In the genomic region with DNA sequence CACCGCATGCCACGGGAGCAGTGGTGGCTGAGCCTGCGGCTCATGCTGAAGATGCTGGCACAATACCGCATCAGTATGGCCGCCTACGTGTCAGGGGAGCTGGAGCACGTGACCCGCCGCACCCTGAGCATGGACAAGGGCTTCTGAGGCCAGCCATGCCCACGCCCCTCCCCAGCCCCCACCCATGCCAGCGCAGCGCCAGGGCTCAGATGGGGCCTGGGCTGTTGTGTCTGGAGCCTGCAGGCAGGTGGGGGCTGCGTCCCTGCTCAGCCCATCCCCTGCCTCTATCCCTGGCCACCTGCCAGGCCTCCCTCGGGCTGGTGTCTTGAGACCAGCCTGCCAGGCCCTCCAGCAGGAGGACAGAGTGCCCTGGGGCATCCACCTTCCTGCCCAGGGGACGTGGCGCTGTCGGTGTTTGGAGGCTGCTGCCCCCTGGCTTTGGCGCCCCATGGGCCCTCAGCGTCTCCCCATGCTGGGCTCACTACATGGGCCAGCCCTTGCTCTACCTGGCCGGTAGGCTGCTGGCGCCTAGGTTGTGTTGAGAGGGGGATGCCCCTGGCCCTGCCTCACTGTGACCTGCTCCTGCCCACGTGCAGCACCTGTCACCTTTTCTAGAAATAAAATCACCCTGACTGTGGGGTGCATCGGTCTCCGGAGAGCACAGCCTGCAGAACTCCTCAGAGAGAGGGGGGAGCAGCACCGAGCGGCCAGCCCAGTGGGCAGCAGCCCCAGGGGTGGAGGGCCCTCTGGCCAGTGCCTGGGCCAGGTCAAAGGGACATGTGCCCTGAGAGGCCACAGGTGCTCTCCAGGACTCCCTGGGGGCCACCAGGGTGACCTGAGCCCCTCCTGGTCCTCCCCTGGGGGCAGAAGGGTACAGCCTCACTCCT, we compare ENCODE assay signal across 26 cellular contexts. TPM values are rescaled to one million over a fixed set of nuclear protein-coding genes. Genes with fewer than 3 reads are reported as not detected.
DNase-seq lines count a peak whose midpoint lies in the region; ATAC-seq, FAIRE-seq and TF ChIP-seq lines count a peak whose summit lies in the region.
"Had no signal": no experiment of that assay in that cellular context is flagged by ENCODE, and none has a peak within 500 bp of the region (broad histone marks: within the 10 kb centered on the region; RNA-seq: fewer than 3 reads in every experiment).

No MANE protein-coding gene starts in this region.

- H3K27me3 ChIP-seq in BLaER1 treated with 17β-estradiol and CSF1 and Interleukin-3, amounts not matched to agents 10 nM and 100 nM: no peaks in the 10 kb centered on the region
- H3K27me3 ChIP-seq in GM12878 (replicated peaks in 1 of 2; ENCODE audit: control insufficient read depth in 2 of 2, insufficient read depth in 2 of 2, low read length in 1 of 2): no peaks in the 10 kb centered on the region
- no peaks in the 10 kb centered on the region for H3K27me3 ChIP-seq in small intestine (ENCODE audit: control insufficient read depth in 2 of 2, insufficient read depth in 2 of 2, low read length in 2 of 2)
- H3K27me3 ChIP-seq: suprapubic skin had no signal

- ATAC-seq in GM12878 (no peak), left lobe of liver (no peak)

- FAIRE-seq in GM12878 (lab: Jason Lieb, UNC) (no peak), small intestine (lab: Jason Lieb, UNC) (no peak)

- H3K4me1 ChIP-seq in BLaER1 treated with 17β-estradiol and CSF1 and Interleukin-3, amounts not matched to agents 10 nM and 100 nM: peaks cover 15 to 61% (median 53%) of the 10 kb centered on the region in 10 experiments
- H3K4me1 ChIP-seq in GM12878 (ENCODE audit: control insufficient read depth, insufficient read depth, low read length) (no peaks in the 10 kb centered on the region), small intestine (ENCODE audit: control insufficient read depth in 2 of 2, insufficient read depth in 1 of 2, low read depth in 1 of 2, low read length in 1 of 2) (no peaks in the 10 kb centered on the region)
- H3K4me1 ChIP-seq: left ventricle myocardium inferior, suprapubic skin had no signal

- H3K4me2 ChIP-seq in BLaER1 treated with 17β-estradiol and CSF1 and Interleukin-3, amounts not matched to agents 10 nM and 100 nM: peak overlapping the region in 10 of 11 experiments; percentile 47 to 96 (median 87); a peak in 21 of 22 replicates
- no peak overlapping the region for H3K4me2 ChIP-seq in GM12878 (ENCODE audit: control insufficient read depth, insufficient read depth)
- H3K4me2 ChIP-seq: KMS-11, smooth muscle cell had no signal

- TF ChIP-seq EP300 in GM12878 (IDR thresholded peaks at IDR 0.05; ENCODE audit: borderline replicate concordance in 1 of 2, control insufficient read depth in 1 of 2, low read depth in 2 of 2, low read length in 2 of 2): no peak

- no peaks in the 10 kb centered on the region for H3K9me3 ChIP-seq in BLaER1 treated with 17β-estradiol and CSF1 and Interleukin-3, amounts not matched to agents 10 nM and 100 nM (replicated peaks in 1 of 11)
- H3K9me3 ChIP-seq in GM12878 (replicated peaks; ENCODE audit: control insufficient read depth, insufficient read depth, low read length) (no peaks in the 10 kb centered on the region), small intestine (ENCODE audit: control insufficient read depth, low read depth) (no peaks in the 10 kb centered on the region)
- H3K9me3 ChIP-seq: left ventricle myocardium inferior, suprapubic skin had no signal

- DNase-seq in DMS 273 (lab: John Stamatoyannopoulos, UW; ENCODE audit: unreplicated experiment) (peak; percentile 35), DMS 273 treated with DMSO at 0.1 percent for 48 hours (lab: John Stamatoyannopoulos, UW) (no peak), GM12878 (ENCODE audit: low read depth, low spot score) (no peak), small intestine (no peak), left lobe of liver (ENCODE audit: low spot score) (no peak)
- DNase-seq: activated B cell treated with CpG ODN at 0.5 μM for 24 hours; activated CD4-positive, alpha-beta T cell treated with anti-CD3 and anti-CD28 coated beads, Interleukin-2, amount 50 U/mL, for 48 hours; activated CD8-positive, alpha-beta memory T cell treated with anti-CD3 and anti-CD28 coated beads, Interleukin-2, amount 50 U/mL, for 4 hours; activated naive CD4-positive, alpha-beta T cell treated with anti-CD3 and anti-CD28 coated beads, Interleukin-2, amount 50 U/mL, for 16 hours; DND-41; hypothalamus; left ventricle myocardium inferior; natural killer cell; NCI-H2171 treated with DMSO at 0.1 percent for 48 hours; NCI-H526 treated with DMSO at 0.1 percent for 48 hours; stimulated activated CD4-positive, alpha-beta T cell treated with anti-CD3 and anti-CD28 coated beads, Interleukin-2, amount 100 ng/mL, for 24 hours had no signal

- peak overlapping the region in 8 of 11 experiments; percentile 7 to 65 (median 42); a peak in 10 of 22 replicates for H3K9ac ChIP-seq in BLaER1 treated with 17β-estradiol and CSF1 and Interleukin-3, amounts not matched to agents 10 nM and 100 nM
- H3K9ac ChIP-seq in GM12878 (ENCODE audit: control insufficient read depth, insufficient read depth, low read length): no peak overlapping the region
- H3K9ac ChIP-seq: KMS-11 had no signal

- H3K79me2 ChIP-seq in GM12878 (ENCODE audit: control insufficient read depth, insufficient read depth, low read length): no peaks in the 10 kb centered on the region

- POLR2A ChIA-PET in GM12878 (lab: Charles Lee): no interaction called here

- no peak; a peak in 1 of 6 replicates for TF ChIP-seq CTCF in GM12878 (IDR thresholded peaks at IDR 0.05 in 2 of 3, conservative IDR thresholded peaks at IDR 0.05 in 1 of 3; ENCODE audit: control insufficient read depth in 2 of 3, extremely low read depth in 1 of 3, insufficient read depth in 1 of 3, low read depth in 3 of 3, low read length in 3 of 3)

- BruUV-seq in GM12878 (replicated peaks; lab: Mats Ljungman, UMichigan): no TSS peak

- 78% methylated on average over 26 of the region's 26 CpGs for WGBS in GM12878 (ENCODE audit: insufficient coverage, insufficient replicate concordance, low lambda C conversion rate, missing lambda C conversion rate)
- 83 to 85% (median 83%) methylated on average over 25 to 26 of the region's 26 CpGs for WGBS in small intestine, 3 donors

- CTCF ChIA-PET in GM12878 (lab: Yijun Ruan, JAX): no interaction called here

- RAD21 ChIA-PET in GM12878 (lab: Charles Lee; ENCODE audit: unreplicated experiment): no interaction called here

- SMC1A ChIA-PET in GM12878 (lab: Charles Lee; ENCODE audit: uncharacterized antibody, unreplicated experiment): no interaction called here

- in situ Hi-C loops in GM12878 (cut with MboI): no loop called here

- H2AFZ ChIP-seq in GM12878 (ENCODE audit: control insufficient read depth, low read depth, low read length): no peak overlapping the region

- intact Hi-C loops in GM12878 (cut with micrococcal nuclease; ENCODE audit: unreplicated experiment): no loop called here

- TF ChIP-seq RAD21 in GM12878 (IDR thresholded peaks at IDR 0.05; ENCODE audit: insufficient read depth, low read depth, low read length): no peak

- peak overlapping the region in 3 of 10 experiments; percentile 9 to 36 (median 23); a peak in 2 of 20 replicates for H3K4me3 ChIP-seq in BLaER1 treated with 17β-estradiol and CSF1 and Interleukin-3, amounts not matched to agents 10 nM and 100 nM
- no peak overlapping the region for H3K4me3 ChIP-seq in GM12878
- no peak overlapping the region for H3K4me3 ChIP-seq in small intestine (ENCODE audit: low read depth in 1 of 2, low read length in 2 of 2)
- H3K4me3 ChIP-seq: left ventricle myocardium inferior, smooth muscle cell, suprapubic skin had no signal

- peak overlapping the region in 8 of 11 experiments; percentile 50 to 76 (median 64); a peak in 16 of 22 replicates for H3K27ac ChIP-seq in BLaER1 treated with 17β-estradiol and CSF1 and Interleukin-3, amounts not matched to agents 10 nM and 100 nM
- no peak overlapping the region for H3K27ac ChIP-seq in GM12878 (ENCODE audit: control insufficient read depth, insufficient read depth)
- no peak overlapping the region for H3K27ac ChIP-seq in small intestine (ENCODE audit: low read depth in 1 of 2, low read length in 1 of 2)
- H3K27ac ChIP-seq: 22Rv1, KMS-11, left ventricle myocardium inferior, suprapubic skin had no signal

- H3K36me3 ChIP-seq in BLaER1 treated with 17β-estradiol and CSF1 and Interleukin-3, amounts not matched to agents 10 nM and 100 nM: peaks cover 48 to 67% (median 57%) of the 10 kb centered on the region in 11 experiments
- H3K36me3 ChIP-seq in GM12878 (ENCODE audit: control insufficient read depth in 2 of 2, insufficient read depth in 2 of 2, low read length in 1 of 2): peaks cover 2 to 15% of the 10 kb centered on the region in 2 experiments; a peak in 3 of 4 replicates
- H3K36me3 ChIP-seq in small intestine (ENCODE audit: control insufficient read depth in 2 of 2, insufficient read depth in 2 of 2, low read length in 2 of 2): peaks cover 8 to 14% of the 10 kb centered on the region in 2 donors

- H4K20me1 ChIP-seq in BLaER1 treated with 17β-estradiol and CSF1 and Interleukin-3, amounts not matched to agents 10 nM and 100 nM: peaks cover 44 to 100% (median 80%) of the 10 kb centered on the region in 11 experiments
- no peaks in the 10 kb centered on the region for H4K20me1 ChIP-seq in GM12878 (ENCODE audit: control insufficient read depth, insufficient read depth)

- TF ChIP-seq POLR2A in GM12878 (IDR thresholded peaks at IDR 0.05; ENCODE audit: low read depth, low read length): peak; percentile 54; the same call in 1 of the 2 replicates

RNA-seq across cellular contexts. Expression of gene CFAP410, which starts 12.2 kb away (rescaled TPM):
- 19.8 and 23.7 TPM in 2 replicates for total RNA-seq in GM12878 (2013; cell fraction: nucleolus; rRNA removed)
- total RNA-seq in GM12878 (2014; rRNA removed) (16.8 and 24.6 TPM in 2 replicates), GM12878 (2014; rRNA removed; fragmentation: Illumina TruSeq; extraction: Trizol) (2.6 and 2.8 TPM in 2 replicates), GM12878 (2021) (20.3 and 23.6 TPM in 2 replicates), left lobe of liver (13.9 TPM)
- polyA plus RNA-seq in GM12878 (2011; ENCODE audit: low read depth): 4.9 TPM
- polyA plus RNA-seq in GM12878 (2011; rRNA removed) (2.8 and 5.2 TPM in 2 replicates), GM12878 (2014; fragmentation: Illumina TruSeq; extraction: Trizol) (0.52 and 1.3 TPM in 2 replicates), GM12878 (2014; fragmentation: Nextera tagmentation; extraction: Ambion mirVana) (1 to 10 TPM in 1 of 2 experiments, under 1 TPM in 1; 0.14 to 2.1 TPM), GM12878 (2014; rRNA removed) (24.8 and 27.1 TPM in 2 replicates), GM12878 (2016; fragmentation: Nextera tagmentation; extraction: Ambion mirVana) (10 to 100 TPM; 17.5 to 20.9 TPM), small intestine (10 to 100 TPM; 17.9 to 35.9 (median 32.1) TPM)
- 8.2 and 16.1 TPM in 2 replicates for polyA plus RNA-seq in GM12878 (2011; cell fraction: cytosol; rRNA removed)
- polyA plus RNA-seq in GM12878 (2011; cell fraction: nucleus; rRNA removed): 87.0 and 101 TPM in 2 replicates
- polyA plus RNA-seq in GM12878 (2012): 21.9 and 22.9 TPM in 2 replicates
- polyA minus RNA-seq in GM12878 (2011; rRNA and poly(A)+ RNA removed): 1.4 and 5.8 TPM in 2 replicates
- polyA minus RNA-seq in GM12878 (2011; cell fraction: cytosol; rRNA and poly(A)+ RNA removed): 1.8 and 2.8 TPM in 2 replicates
- 7.5 and 11.9 TPM in 2 replicates for polyA minus RNA-seq in GM12878 (2011; cell fraction: nucleus; rRNA and poly(A)+ RNA removed)

RNA-seq across cellular contexts. Expression of gene TRPM2, which starts 26.5 kb away (rescaled TPM):
- total RNA-seq in GM12878 (2013; cell fraction: nucleolus; rRNA removed): 0.42 and 0.61 TPM in 2 replicates
- total RNA-seq in GM12878 (2014; rRNA removed) (2.6 and 2.7 TPM in 2 replicates), GM12878 (2014; rRNA removed; fragmentation: Illumina TruSeq; extraction: Trizol) (3.5 and 4.4 TPM in 2 replicates), GM12878 (2021) (9.1 and 9.9 TPM in 2 replicates), left lobe of liver (1.4 TPM)
- 4.9 TPM for polyA plus RNA-seq in GM12878 (2011; ENCODE audit: low read depth)
- polyA plus RNA-seq in GM12878 (2011; rRNA removed) (0.03 and 0.17 TPM in 2 replicates), GM12878 (2014; fragmentation: Illumina TruSeq; extraction: Trizol) (0.86 and 2.4 TPM in 2 replicates), GM12878 (2014; fragmentation: Nextera tagmentation; extraction: Ambion mirVana) (under 1 TPM; 0.34 to 0.82 TPM), GM12878 (2014; rRNA removed) (4.1 and 4.8 TPM in 2 replicates), GM12878 (2016; fragmentation: Nextera tagmentation; extraction: Ambion mirVana) (1 to 10 TPM; 2.5 to 3.7 TPM), small intestine (1 to 10 TPM in 2 of 3 donors, under 1 TPM in 1; 0.89 to 2.7 (median 2.7) TPM)
- 0.03 TPM in 1 of 2 replicates, not detected in the other for polyA plus RNA-seq in GM12878 (2011; cell fraction: cytosol; rRNA removed)
- polyA plus RNA-seq in GM12878 (2011; cell fraction: nucleus; rRNA removed): 0.22 and 0.30 TPM in 2 replicates
- 5.5 and 6.1 TPM in 2 replicates for polyA plus RNA-seq in GM12878 (2012)
- polyA minus RNA-seq in GM12878 (2011; rRNA and poly(A)+ RNA removed): 0.05 TPM in 1 of 2 replicates, not detected in the other
- 4.4 TPM in 1 of 2 replicates, not detected in the other for polyA minus RNA-seq in GM12878 (2011; cell fraction: cytosol; rRNA and poly(A)+ RNA removed)
- polyA minus RNA-seq in GM12878 (2011; cell fraction: nucleus; rRNA and poly(A)+ RNA removed): under 0.01 and 0.38 TPM in 2 replicates
- total RNA-seq: fibroblast of lung had no signal
- polyA plus RNA-seq: fibroblast of lung, smooth muscle cell had no signal

RNA-seq across cellular contexts. Expression of gene PFKL, which starts 27.1 kb away (rescaled TPM):
- total RNA-seq in GM12878 (2013; cell fraction: nucleolus; rRNA removed): 144 and 180 TPM in 2 replicates
- total RNA-seq in GM12878 (2014; rRNA removed) (127 and 146 TPM in 2 replicates), GM12878 (2014; rRNA removed; fragmentation: Illumina TruSeq; extraction: Trizol) (52.6 and 56.1 TPM in 2 replicates), GM12878 (2021) (192 and 194 TPM in 2 replicates), left lobe of liver (97.6 TPM)
- 60.4 TPM for polyA plus RNA-seq in GM12878 (2011; ENCODE audit: low read depth)
- polyA plus RNA-seq in GM12878 (2011; rRNA removed) (43.3 and 94.2 TPM in 2 replicates), GM12878 (2014; fragmentation: Illumina TruSeq; extraction: Trizol) (7.8 and 45.7 TPM in 2 replicates), GM12878 (2014; fragmentation: Nextera tagmentation; extraction: Ambion mirVana) (10 to 100 TPM in 1 of 2 experiments, 1 to 10 TPM in 1; 1.2 to 11.2 TPM), GM12878 (2014; rRNA removed) (130 and 154 TPM in 2 replicates), GM12878 (2016; fragmentation: Nextera tagmentation; extraction: Ambion mirVana) (100 to 1,000 TPM; 184 to 191 TPM), small intestine (100 to 1,000 TPM; 138 to 281 (median 251) TPM)
- polyA plus RNA-seq in GM12878 (2011; cell fraction: cytosol; rRNA removed): 130 and 162 TPM in 2 replicates
- polyA plus RNA-seq in GM12878 (2011; cell fraction: nucleus; rRNA removed): 550 and 578 TPM in 2 replicates
- 148 and 190 TPM in 2 replicates for polyA plus RNA-seq in GM12878 (2012)
- polyA minus RNA-seq in GM12878 (2011; rRNA and poly(A)+ RNA removed): 76.6 and 156 TPM in 2 replicates
- polyA minus RNA-seq in GM12878 (2011; cell fraction: cytosol; rRNA and poly(A)+ RNA removed): 59.1 and 73.4 TPM in 2 replicates
- 62.3 and 85.3 TPM in 2 replicates for polyA minus RNA-seq in GM12878 (2011; cell fraction: nucleus; rRNA and poly(A)+ RNA removed)

RNA-seq across cellular contexts. Expression of gene AIRE, which starts 41.3 kb away (rescaled TPM):
- 0.81 and 0.83 TPM in 2 replicates for total RNA-seq in GM12878 (2013; cell fraction: nucleolus; rRNA removed)
- total RNA-seq in GM12878 (2014; rRNA removed): not detected in 2 replicates
- total RNA-seq in GM12878 (2014; rRNA removed; fragmentation: Illumina TruSeq; extraction: Trizol): not detected in 2 replicates
- total RNA-seq in GM12878 (2021): 0.10 TPM in 1 of 2 replicates, not detected in the other
- polyA plus RNA-seq in GM12878 (2011; ENCODE audit: low read depth): not detected
- 0.03 and 0.05 TPM in 2 replicates for polyA plus RNA-seq in GM12878 (2011; rRNA removed)
- 0.04 and 0.08 TPM in 2 replicates for polyA plus RNA-seq in GM12878 (2011; cell fraction: cytosol; rRNA removed)
- polyA plus RNA-seq in GM12878 (2011; cell fraction: nucleus; rRNA removed): 0.61 and 1.2 TPM in 2 replicates
- 0.04 TPM in 1 of 2 replicates, not detected in the other for polyA plus RNA-seq in GM12878 (2012)
- not detected in 2 replicates for polyA plus RNA-seq in GM12878 (2014; fragmentation: Illumina TruSeq; extraction: Trizol)
- not detected for polyA plus RNA-seq in GM12878 (2014; fragmentation: Nextera tagmentation; extraction: Ambion mirVana)
- polyA plus RNA-seq in GM12878 (2014; rRNA removed): not detected in 2 replicates
- not detected for polyA plus RNA-seq in GM12878 (2016; fragmentation: Nextera tagmentation; extraction: Ambion mirVana)
- polyA minus RNA-seq in GM12878 (2011; rRNA and poly(A)+ RNA removed): 0.10 and 0.15 TPM in 2 replicates
- polyA minus RNA-seq in GM12878 (2011; cell fraction: cytosol; rRNA and poly(A)+ RNA removed): not detected in 2 replicates
- polyA minus RNA-seq in GM12878 (2011; cell fraction: nucleus; rRNA and poly(A)+ RNA removed): 0.10 and 0.12 TPM in 2 replicates
- under 1 TPM in 1 of 3 donors, not detected in 2; 0.06 TPM for polyA plus RNA-seq in small intestine
- total RNA-seq in left lobe of liver: not detected
- total RNA-seq: activated B cell treated with CpG ODN at 0.5 μM for 24 hours, fibroblast of lung, H4, HT1080, left ventricle myocardium inferior, natural killer cell, osteoblast, suprapubic skin, ureter had no signal
- polyA plus RNA-seq: fibroblast of lung had no signal

Comparison
In these comparisons a context has a peak if more than half of its experiments do, and no peak if none do; other contexts are left out.
1. H3K27ac ChIP-seq: peak in BLaER1 treated with 17β-estradiol and CSF1 and Interleukin-3, amounts not matched to agents 10 nM and 100 nM (8 of 11); none in GM12878 (single experiment) and small intestine (0 of 2).